In genomic region chr4:54032558-54033135, GRCh38 we compare ENCODE assay signal across 16 cellular contexts. TPM values are rescaled to one million over a fixed set of nuclear protein-coding genes. Genes with fewer than 3 reads are reported as not detected.
DNase-seq lines count a peak whose midpoint lies in the region; ATAC-seq and TF ChIP-seq lines count a peak whose summit lies in the region.
"Had no signal": no experiment of that assay in that cellular context is flagged by ENCODE, and none has a peak within 500 bp of the region (broad histone marks: within the 10 kb centered on the region; RNA-seq: fewer than 3 reads in every experiment).

No MANE protein-coding gene starts in this region.

- H3K27ac Mint-ChIP-seq in CD4-positive, alpha-beta T cell: no peak overlapping the region
- H3K27ac Mint-ChIP-seq in memory B cell: peak overlapping the region; percentile 26

- CTCF ChIA-PET in CD4-positive, alpha-beta T cell (lab: Charles Lee): no interaction called here

- no peaks in the 10 kb centered on the region for H3K9me3 ChIP-seq in CD4-positive, alpha-beta T cell (ENCODE audit: control insufficient read depth, low read length)
- H3K9me3 ChIP-seq: breast epithelium, esophagus muscularis mucosa, stomach had no signal

- intact Hi-C loops in CD4-positive, alpha-beta T cell (cut with DNase I, micrococcal nuclease): no loop called here
- intact Hi-C loops in Right ventricle myocardium inferior (cut with DNase I): no loop called here

- POLR2A ChIA-PET in CD4-positive, alpha-beta T cell (lab: Charles Lee): no interaction called here

- peak overlapping the region; percentile 17 for H3K4me3 Mint-ChIP-seq in CD4-positive, alpha-beta T cell
- peak overlapping the region; percentile 35 for H3K4me3 Mint-ChIP-seq in memory B cell

- ATAC-seq in CD4-positive, alpha-beta T cell (ENCODE audit: poor library complexity): no peak
- ATAC-seq in HG03354 (IDR thresholded peaks at IDR 0.05; ENCODE audit: poor library complexity, severe bottlenecking, unreplicated experiment): peak; percentile 69
- ATAC-seq in memory B cell (ENCODE audit: low read depth): peak; percentile 74
- no peak for ATAC-seq in Right ventricle myocardium inferior

- no peaks in the 10 kb centered on the region for H3K27me3 Mint-ChIP-seq in CD4-positive, alpha-beta T cell
- no peaks in the 10 kb centered on the region for H3K27me3 Mint-ChIP-seq in memory B cell

- no peak overlapping the region for H3K27ac ChIP-seq in CD4-positive, alpha-beta T cell (ENCODE audit: low read depth, low read length)
- H3K27ac ChIP-seq: breast epithelium, esophagus muscularis mucosa, RWPE1, stomach had no signal

- H3K36me3 Mint-ChIP-seq in CD4-positive, alpha-beta T cell (ENCODE audit: low read depth): peaks cover 67% of the 10 kb centered on the region
- peaks cover 12% of the 10 kb centered on the region for H3K36me3 Mint-ChIP-seq in memory B cell

- no peaks in the 10 kb centered on the region for H3K27me3 ChIP-seq in CD4-positive, alpha-beta T cell (ENCODE audit: control insufficient read depth, insufficient read depth, low read length)
- H3K27me3 ChIP-seq: breast epithelium, esophagus muscularis mucosa, stomach had no signal

- no peak for DNase-seq in CD4-positive, alpha-beta T cell
- DNase-seq in SIG-M5 (lab: John Stamatoyannopoulos, UW): peak; percentile 20
- DNase-seq in memory B cell (ENCODE audit: low spot score in 2 of 2): no peak
- DNase-seq in Right ventricle myocardium inferior (ENCODE audit: missing footprints): no peak
- DNase-seq in GM10266 (ENCODE audit: extremely low spot score): no peak
- no peak for DNase-seq in NCI-H1105 treated with DMSO at 0.1 percent for 48 hours (lab: John Stamatoyannopoulos, UW)
- DNase-seq in stimulated activated CD4-positive, alpha-beta T cell treated with anti-CD3 and anti-CD28 coated beads, Interleukin-2, amount 100 ng/mL, for 48 hours: no peak
- DNase-seq: islet precursor cell; NCI-H187 treated with DMSO at 0.1 percent for 48 hours; occipital lobe; stimulated activated CD4-positive, alpha-beta T cell treated with anti-CD3 and anti-CD28 coated beads, Interleukin-2, amount 100 ng/mL, for 24 hours; stomach had no signal

- peaks cover 71% of the 10 kb centered on the region for H3K4me1 Mint-ChIP-seq in CD4-positive, alpha-beta T cell (ENCODE audit: low read depth)
- H3K4me1 Mint-ChIP-seq in memory B cell: peaks cover 9% of the 10 kb centered on the region

- H3K9me3 Mint-ChIP-seq in CD4-positive, alpha-beta T cell: no peaks in the 10 kb centered on the region
- no peaks in the 10 kb centered on the region for H3K9me3 Mint-ChIP-seq in memory B cell

- TF ChIP-seq CTCF in CD4-positive, alpha-beta T cell (IDR thresholded peaks at IDR 0.05): no peak
- no peak for TF ChIP-seq CTCF in GM10266 (IDR thresholded peaks at IDR 0.05; ENCODE audit: control insufficient read depth, insufficient read depth, low read depth, missing control alignments)

RNA-seq across cellular contexts. Expression of gene CHIC2, which starts 31.8 kb away (rescaled TPM):
- 10 to 100 TPM; 53.8 to 59.2 TPM for total RNA-seq in CD4-positive, alpha-beta T cell
- 10.1 TPM for total RNA-seq in Right ventricle myocardium inferior

Comparison
In these comparisons a context has a peak if more than half of its experiments do, and no peak if none do; other contexts are left out.
1. ATAC-seq: peak in HG03354 (single experiment) and memory B cell (single experiment); none in CD4-positive, alpha-beta T cell (single experiment) and Right ventricle myocardium inferior (single experiment).